Comparison of ENCODE assay signal across 6 cellular contexts in the genomic region with DNA sequence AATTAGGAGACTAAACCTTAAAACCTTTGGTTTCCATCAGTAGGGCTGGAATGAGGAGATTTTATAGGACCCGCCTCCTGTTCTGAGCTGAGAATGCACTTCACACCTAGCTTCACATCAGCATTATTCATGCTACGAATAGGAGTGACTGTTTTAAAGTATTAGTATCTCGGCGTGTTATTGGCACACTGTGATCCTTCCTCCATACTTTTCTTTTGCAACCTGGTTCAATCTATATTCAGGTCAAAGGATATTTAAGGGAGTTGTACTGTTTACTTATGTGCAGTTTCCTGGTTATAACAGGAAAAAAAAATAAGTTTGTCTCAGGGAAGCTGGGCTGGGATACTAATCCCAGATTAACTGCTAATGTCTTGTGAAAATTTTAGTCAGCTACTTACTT.
DNase-seq lines count a peak whose midpoint lies in the region; ATAC-seq, FAIRE-seq and TF ChIP-seq lines count a peak whose summit lies in the region.
"Not testable (repeated sequence)": the region's sequence is repeated elsewhere in the genome, so short reads cannot be mapped to it uniquely, and the experiment has no call there.

No MANE protein-coding gene starts in this region.

- not testable (repeated sequence) for H3K4me1 ChIP-seq in CD8-positive, alpha-beta T cell (ENCODE audit: insufficient read depth, low read length); esophagus (ENCODE audit: control insufficient read depth in 2 of 2, insufficient read depth in 2 of 2, low read length in 1 of 2); mucosa of rectum (ENCODE audit: control insufficient read depth in 2 of 2, insufficient read depth in 2 of 2, low read length in 2 of 2)
- peaks cover 0 to 17% (median 0%) of the 10 kb centered on the region in 4 donors for H3K4me1 ChIP-seq in transverse colon

- CTCF ChIA-PET in CD8-positive, alpha-beta T cell (lab: Charles Lee) = not testable (repeated sequence)

- not testable (repeated sequence) for H3K27me3 Mint-ChIP-seq in CD8-positive, alpha-beta T cell (ENCODE audit: low read depth); chondrocyte (ENCODE audit: low read depth)

- not testable (repeated sequence) for H3K36me3 ChIP-seq in CD8-positive, alpha-beta T cell (ENCODE audit: insufficient read depth, low read length); esophagus (ENCODE audit: control insufficient read depth in 2 of 2, insufficient read depth in 2 of 2, low read length in 1 of 2); mucosa of rectum (ENCODE audit: control insufficient read depth in 2 of 2, insufficient read depth in 2 of 2, low read length in 2 of 2); transverse colon

- H3K9me3 ChIP-seq in CD8-positive, alpha-beta T cell (ENCODE audit: low read length); esophagus (ENCODE audit: control insufficient read depth in 2 of 2, insufficient read depth in 1 of 2, low read depth in 1 of 2, low read length in 1 of 2); mucosa of rectum (ENCODE audit: control insufficient read depth in 2 of 2, low read length in 2 of 2); transverse colon: not testable (repeated sequence)

- in situ Hi-C loops in transverse colon (cut with MboI; ENCODE audit: low pct_ligation_motif_present in 1 of 4, low pct_unique_long_range_greater_than_20kb in 1 of 4, low sequenced_read_pairs in 3 of 4) = not testable (repeated sequence)

- TF ChIP-seq POLR2A in transverse colon (IDR thresholded peaks at IDR 0.05) = not testable (repeated sequence)

- ATAC-seq in CD8-positive, alpha-beta T cell = not testable (repeated sequence)

- FAIRE-seq in islet of Langerhans (lab: Jason Lieb, UNC) = peak; percentile 82

- not testable (repeated sequence) for DNase-seq in CD8-positive, alpha-beta T cell; chondrocyte (ENCODE audit: low spot score); transverse colon

- TF ChIP-seq EP300 in transverse colon (IDR thresholded peaks at IDR 0.05; ENCODE audit: low read depth) = not testable (repeated sequence)

- not testable (repeated sequence) for TF ChIP-seq CTCF in CD8-positive, alpha-beta T cell (IDR thresholded peaks at IDR 0.05); chondrocyte (IDR thresholded peaks at IDR 0.05); transverse colon (IDR thresholded peaks at IDR 0.05)

- intact Hi-C loops in CD8-positive, alpha-beta T cell (cut with DNase I, micrococcal nuclease); transverse colon (cut with DNase I; ENCODE audit: low total_unique reads): not testable (repeated sequence)

- H3K9ac ChIP-seq in mucosa of rectum (ENCODE audit: low read depth in 1 of 2, low read length in 2 of 2) = not testable (repeated sequence)

- H3K36me3 Mint-ChIP-seq in CD8-positive, alpha-beta T cell = peaks cover 33% of the 10 kb centered on the region
- peaks cover 15% of the 10 kb centered on the region for H3K36me3 Mint-ChIP-seq in chondrocyte (ENCODE audit: low read depth)

- peak overlapping the region; percentile 23 for H3K27ac Mint-ChIP-seq in CD8-positive, alpha-beta T cell
- peak overlapping the region; percentile 63 for H3K27ac Mint-ChIP-seq in chondrocyte (ENCODE audit: unreplicated experiment)

- POLR2A ChIA-PET in CD8-positive, alpha-beta T cell (lab: Charles Lee) = not testable (repeated sequence)

- H3K27ac ChIP-seq in CD8-positive, alpha-beta T cell (ENCODE audit: low read depth, low read length) = not testable (repeated sequence)
- H3K27ac ChIP-seq in esophagus (ENCODE audit: low read depth in 2 of 2, low read length in 1 of 2) (peak overlapping the region; percentile 30 to 45), mucosa of rectum (ENCODE audit: low read depth in 2 of 2, low read length in 2 of 2) (peak overlapping the region; percentile 54 to 72), transverse colon (peak overlapping the region; percentile 72 to 79 (median 74))

- H3K4me1 Mint-ChIP-seq in CD8-positive, alpha-beta T cell (ENCODE audit: low read depth) = not testable (repeated sequence)
- peaks cover 23% of the 10 kb centered on the region for H3K4me1 Mint-ChIP-seq in chondrocyte (ENCODE audit: low read depth)

- H3K4me3 ChIP-seq in CD8-positive, alpha-beta T cell (ENCODE audit: low read depth, low read length); esophagus (ENCODE audit: low read depth in 1 of 2, low read length in 2 of 2); mucosa of rectum (ENCODE audit: low read length in 2 of 2); transverse colon: not testable (repeated sequence)

- H3K9me3 Mint-ChIP-seq in CD8-positive, alpha-beta T cell; chondrocyte (ENCODE audit: low read depth): not testable (repeated sequence)

- not testable (repeated sequence) for H3K4me3 Mint-ChIP-seq in CD8-positive, alpha-beta T cell; chondrocyte (ENCODE audit: unreplicated experiment)

- WGBS in esophagus, 2 donors = 70 to 77% methylated on average over 4 of the region's 4 CpGs
- 53 to 68% methylated on average over 4 of the region's 4 CpGs for WGBS in transverse colon (ENCODE audit: low coverage in 1 of 2), 2 donors

- H3K27me3 ChIP-seq in CD8-positive, alpha-beta T cell (ENCODE audit: insufficient read depth, low read length); esophagus (ENCODE audit: control insufficient read depth in 1 of 2, insufficient read depth in 2 of 2, low read length in 2 of 2); mucosa of rectum (ENCODE audit: control insufficient read depth in 2 of 2, insufficient read depth in 2 of 2, low read length in 2 of 2); transverse colon: not testable (repeated sequence)
